Comparison of ENCODE assay signal across 20 cellular contexts in genomic region chr22:20038574-20038973, GRCh38.
"Had no signal": no experiment of that assay in that cellular context is flagged by ENCODE, and none has a peak within 500 bp of the region (broad histone marks: within the 10 kb centered on the region; RNA-seq: fewer than 3 reads in every experiment).

No MANE protein-coding gene starts in this region.

- ATAC-seq: effector memory CD8-positive, alpha-beta T cell; foreskin keratinocyte; left ventricle myocardium superior; naive thymus-derived CD4-positive, alpha-beta T cell; stimulated activated naive CD8-positive, alpha-beta T cell treated with anti-CD3 and anti-CD28 coated beads, Interleukin-15, amount 100 ng/mL, for 72 hours had no signal

- FAIRE-seq: kidney had no signal

- H3K9me3 ChIP-seq: esophagus squamous epithelium, neutrophil had no signal

- DNase-seq: effector memory CD8-positive, alpha-beta T cell; esophagus squamous epithelium; foreskin keratinocyte; immature natural killer cell; kidney; left colon; left ventricle myocardium superior; mesenchymal stem cell; naive thymus-derived CD4-positive, alpha-beta T cell; nephron progenitor cell; spleen; stimulated activated CD4-positive, alpha-beta T cell treated with anti-CD3 and anti-CD28 coated beads, Interleukin-15, amount 100 ng/mL, for 24 hours; stimulated activated CD4-positive, alpha-beta T cell treated with anti-CD3 and anti-CD28 coated beads, Interleukin-1b, Interleukin-23, amount 100 ng/mL, for 48 hours; stimulated activated CD4-positive, alpha-beta T cell treated with anti-CD3 and anti-CD28 coated beads, Interleukin-4, amount 100 ng/mL, for 24 hours; stimulated activated naive B cell treated with anti-CD40 and anti-IgM and Interleukin-4, amounts not matched to agents 10 μg/mL and 1 μg/mL and 100 μg/mL, for 72 hours; stimulated activated naive CD8-positive, alpha-beta T cell treated with anti-CD3 and anti-CD28 coated beads, Interleukin-15, amount 100 ng/mL, for 72 hours; trophoblast cell had no signal

- H3K4me1 ChIP-seq: foreskin keratinocyte had no signal

- H3K27ac ChIP-seq: epithelial cell of prostate, esophagus squamous epithelium, foreskin keratinocyte, neutrophil, spleen had no signal

- H3K27me3 ChIP-seq: esophagus squamous epithelium, foreskin keratinocyte, neutrophil, spleen had no signal

- H3K4me3 ChIP-seq: esophagus squamous epithelium, lung, spleen had no signal
